ENCODE assay signal across 23 cellular contexts in genomic region chr1:16478091-16478490, GRCh38. TPM values are rescaled to one million over a fixed set of nuclear protein-coding genes. Genes with fewer than 3 reads are reported as not detected.
"Had no signal": no experiment of that assay in that cellular context is flagged by ENCODE, and none has a peak within 500 bp of the region (broad histone marks: within the 10 kb centered on the region; RNA-seq: fewer than 3 reads in every experiment).

No MANE protein-coding gene starts in this region.

- DNase-seq: colonic mucosa; effector CD4-positive, alpha-beta T cell; foreskin melanocyte; kidney; left cardiac atrium; left ventricle myocardium inferior; mesendoderm; naive B cell; retina; stimulated activated naive CD4-positive, alpha-beta T cell treated with Interleukin-2 at 50 U/mL for 16 hours had no signal

- H3K27ac Mint-ChIP-seq: nephron, type B pancreatic cell had no signal

- H3K4me3 Mint-ChIP-seq: nephron, type B pancreatic cell had no signal

- H3K9me3 Mint-ChIP-seq: naive B cell, nephron, type B pancreatic cell had no signal

- H3K4me1 ChIP-seq: colonic mucosa, left ventricle myocardium inferior, parathyroid adenoma, psoas muscle, right lobe of liver, vagina had no signal

- H3K4me3 ChIP-seq: colonic mucosa, hepatocyte, left ventricle myocardium inferior, lung, psoas muscle, right lobe of liver, vagina had no signal

- H3K27ac ChIP-seq: colonic mucosa, hepatocyte, left ventricle myocardium inferior, parathyroid adenoma, psoas muscle, right lobe of liver, vagina had no signal

- H3K9ac ChIP-seq: parathyroid adenoma had no signal

- H3K27me3 ChIP-seq: colonic mucosa, hepatocyte, right lobe of liver, vagina had no signal

- H3K27me3 Mint-ChIP-seq: naive B cell, type B pancreatic cell had no signal

- FAIRE-seq: kidney had no signal

- H2AFZ ChIP-seq: hepatocyte, parathyroid adenoma had no signal

- H3K79me2 ChIP-seq: hepatocyte, parathyroid adenoma had no signal

- ATAC-seq: left cardiac atrium had no signal

- H3K36me3 ChIP-seq: colonic mucosa, right lobe of liver had no signal

- H3K4me2 ChIP-seq: hepatocyte had no signal

- H3K9me3 ChIP-seq: colonic mucosa, left ventricle myocardium inferior, psoas muscle, right lobe of liver, vagina had no signal

- H3K4me1 Mint-ChIP-seq: naive B cell, nephron had no signal

RNA-seq across cellular contexts. Expression of gene RNU1-1, which starts 36.0 kb away (rescaled TPM):
- polyA plus RNA-seq: esophagus, hepatocyte, lung, psoas muscle, thymus had no signal

RNA-seq across cellular contexts. Expression of gene SPATA21, which starts 40.9 kb away (rescaled TPM):
- total RNA-seq: colonic mucosa, dermis microvascular lymphatic vessel endothelial cell, kidney, left cardiac atrium, left ventricle myocardium inferior, lung, omental fat pad, psoas muscle, skeletal muscle tissue, vagina had no signal
